In the genomic region with DNA sequence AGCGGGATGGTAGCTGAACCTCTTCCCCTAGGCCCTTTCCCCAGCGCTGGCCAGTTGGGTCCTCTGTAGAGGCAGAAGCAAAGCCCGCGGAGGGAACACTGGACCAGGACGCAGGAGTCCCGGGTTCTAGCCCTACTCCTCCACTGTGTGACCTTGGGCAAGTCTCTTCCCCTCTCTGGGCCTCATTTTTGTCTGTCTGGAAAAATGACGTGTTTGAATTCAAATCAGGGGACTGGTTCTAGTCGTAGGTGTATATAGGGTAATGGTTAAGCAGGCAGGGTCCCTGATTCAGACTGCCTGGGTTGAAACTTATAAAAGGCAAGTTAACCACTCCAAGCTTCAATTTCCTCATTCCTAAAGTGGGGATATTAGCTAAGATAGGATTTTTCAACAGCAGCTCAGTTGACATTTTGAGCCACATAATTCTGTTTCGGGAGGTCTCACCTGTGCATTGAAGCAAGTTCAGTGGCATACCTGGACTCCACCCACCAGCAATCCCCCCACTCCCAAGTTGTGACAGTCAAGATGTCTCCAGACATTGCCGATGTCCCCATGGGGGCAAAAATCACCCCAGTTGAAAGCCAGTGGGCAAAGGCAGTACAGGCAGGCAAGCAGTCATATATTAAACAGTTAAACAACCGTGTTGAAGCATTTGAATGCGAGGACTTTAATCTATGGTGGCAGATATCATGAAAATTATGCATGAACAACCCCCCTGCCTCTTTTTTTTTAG, we compare ENCODE assay signal across 8 cellular contexts. TPM values are rescaled to one million over a fixed set of nuclear protein-coding genes. Genes with fewer than 3 reads are reported as not detected.
DNase-seq lines count a peak whose midpoint lies in the region; ATAC-seq, FAIRE-seq and TF ChIP-seq lines count a peak whose summit lies in the region.

No MANE protein-coding gene starts in this region.

- DNase-seq in RKO (ENCODE audit: low spot score) = peak; percentile 10
- DNase-seq in effector memory CD4-positive, alpha-beta T cell = no peak
- DNase-seq in NCI-H2227 treated with DMSO at 0.1 percent for 48 hours (lab: John Stamatoyannopoulos, UW) = no peak
- no peak for DNase-seq in GM12891 (ENCODE audit: insufficient read length, low spot score)
- no peak for DNase-seq in SW480 (ENCODE audit: low spot score)

- peaks cover 2% of the 10 kb centered on the region for H3K36me3 ChIP-seq in effector memory CD4-positive, alpha-beta T cell (ENCODE audit: control insufficient read depth, insufficient read depth, low read length)
- no peaks in the 10 kb centered on the region for H3K36me3 ChIP-seq in neuron (ENCODE audit: insufficient read depth, low read length)

- peaks cover 15% of the 10 kb centered on the region for H3K4me1 ChIP-seq in effector memory CD4-positive, alpha-beta T cell (ENCODE audit: control insufficient read depth, insufficient read depth, low read length, poor library complexity, severe bottlenecking)
- H3K4me1 ChIP-seq in neuron (ENCODE audit: insufficient read depth, low read length) = peaks cover 19% of the 10 kb centered on the region

- H2AFZ ChIP-seq in neuron (ENCODE audit: low read depth, low read length) = peak overlapping the region; percentile 17

- H3K27ac ChIP-seq in effector memory CD4-positive, alpha-beta T cell (ENCODE audit: insufficient read depth, low read length, poor library complexity, severe bottlenecking) = peak overlapping the region; percentile 67

- H3K9me3 ChIP-seq in effector memory CD4-positive, alpha-beta T cell (ENCODE audit: control insufficient read depth, low read length) = no peaks in the 10 kb centered on the region
- no peaks in the 10 kb centered on the region for H3K9me3 ChIP-seq in neuron (ENCODE audit: low read length)

- peak overlapping the region; percentile 63 for H3K4me3 ChIP-seq in effector memory CD4-positive, alpha-beta T cell (ENCODE audit: insufficient read depth, low read depth, low read length, poor library complexity, severe bottlenecking)
- H3K4me3 ChIP-seq in neuron (ENCODE audit: low read length) = peak overlapping the region; percentile 58

- no peak for FAIRE-seq in GM12891 (lab: Jason Lieb, UNC)

- ATAC-seq in GM18867 (IDR thresholded peaks at IDR 0.05; ENCODE audit: unreplicated experiment) (peak; percentile 3), HG02938 (IDR thresholded peaks at IDR 0.05; ENCODE audit: unreplicated experiment) (no peak)

- no peaks in the 10 kb centered on the region for H3K27me3 ChIP-seq in effector memory CD4-positive, alpha-beta T cell (replicated peaks; ENCODE audit: control insufficient read depth, insufficient read depth, low read length, poor library complexity, severe bottlenecking)
- no peaks in the 10 kb centered on the region for H3K27me3 ChIP-seq in neuron (ENCODE audit: insufficient read depth, low read length)

- no peak for TF ChIP-seq POLR2A in GM12891 (IDR thresholded peaks at IDR 0.05; ENCODE audit: low read depth, low read length)

TF ChIP-seq in GM12891, 5 proteins besides CTCF, POLR2A, EP300 and RAD21:
- no peak for TF ChIP-seq SPI1 (IDR thresholded peaks at IDR 0.05; ENCODE audit: low read depth, low read length)

RNA-seq across cellular contexts. Expression of a gene that starts 0.9 kb away (rescaled TPM):
- polyA plus RNA-seq in GM12891 (2012; ENCODE audit: low read depth, missing spikeins) = 16.4 TPM

RNA-seq across cellular contexts. Expression of a gene that starts 36.6 kb away (rescaled TPM):
- 15.9 TPM for polyA plus RNA-seq in GM12891 (2012; ENCODE audit: low read depth, missing spikeins)

RNA-seq across cellular contexts. Expression of a gene that starts 36.9 kb away (rescaled TPM):
- 48.2 TPM for polyA plus RNA-seq in GM12891 (2012; ENCODE audit: low read depth, missing spikeins)
